Comparison of ENCODE assay signal across 20 cellular contexts in genomic region chr2:101331202-101331601, GRCh38. TPM values are rescaled to one million over a fixed set of nuclear protein-coding genes. Genes with fewer than 3 reads are reported as not detected.
DNase-seq lines count a peak whose midpoint lies in the region; ATAC-seq and TF ChIP-seq lines count a peak whose summit lies in the region.
"Had no signal": no experiment of that assay in that cellular context is flagged by ENCODE, and none has a peak within 500 bp of the region (broad histone marks: within the 10 kb centered on the region; RNA-seq: fewer than 3 reads in every experiment).

No MANE protein-coding gene starts in this region.

- ATAC-seq in activated T-cell treated with anti-CD3 and anti-CD28 coated beads, Interleukin-2, amount 50 U/mL, for 4 hours = no peak
- ATAC-seq in WTC11 = no peak
- ATAC-seq in stimulated activated effector memory CD8-positive, alpha-beta T cell treated with anti-CD3 and anti-CD28 coated beads, Interleukin-12 subunit alpha, Interleukin-12 subunit beta, amount 100 ng/mL, for 72 hours = no peak

- H3K27ac ChIP-seq in esophagus (ENCODE audit: low read depth in 2 of 2, low read length in 1 of 2) (peak overlapping the region; percentile 88 to 94), vagina (no peak overlapping the region)
- H3K27ac ChIP-seq: SJSA1, testis had no signal

- H3K4me1 ChIP-seq in esophagus (ENCODE audit: control insufficient read depth in 2 of 2, insufficient read depth in 2 of 2, low read length in 1 of 2) = peaks cover 0 to 15% of the 10 kb centered on the region in 2 donors
- peaks cover 23% of the 10 kb centered on the region for H3K4me1 ChIP-seq in vagina

- intact Hi-C loops in vagina (cut with DNase I) = no loop called here

- peak overlapping the region; percentile 85 for H3K27ac Mint-ChIP-seq in activated T-cell treated with anti-CD3 and anti-CD28 coated beads, Interleukin-2, amount 50 U/mL, for 24 hours
- no peak overlapping the region for H3K27ac Mint-ChIP-seq in WTC11
- H3K27ac Mint-ChIP-seq in stimulated activated effector memory CD8-positive, alpha-beta T cell treated with anti-CD3 and anti-CD28 coated beads, Interleukin-12 subunit alpha, Interleukin-12 subunit beta, amount 100 ng/mL, for 72 hours = peak overlapping the region; percentile 80
- H3K27ac Mint-ChIP-seq: HFFc6 had no signal

- H3K36me3 Mint-ChIP-seq in activated T-cell treated with anti-CD3 and anti-CD28 coated beads, Interleukin-2, amount 50 U/mL, for 24 hours (ENCODE audit: low read depth) = no peaks in the 10 kb centered on the region
- no peaks in the 10 kb centered on the region for H3K36me3 Mint-ChIP-seq in activated T-cell treated with anti-CD3 and anti-CD28 coated beads, Interleukin-2, amount 50 U/mL, for 4 hours (ENCODE audit: insufficient read depth)
- H3K36me3 Mint-ChIP-seq in WTC11 = no peaks in the 10 kb centered on the region
- H3K36me3 Mint-ChIP-seq in stimulated activated effector memory CD8-positive, alpha-beta T cell treated with anti-CD3 and anti-CD28 coated beads, Interleukin-12 subunit alpha, Interleukin-12 subunit beta, amount 100 ng/mL, for 72 hours = no peaks in the 10 kb centered on the region

- POLR2A ChIA-PET in WTC11 (lab: Charles Lee) = no interaction called here

- DNase-seq in activated T-cell treated with anti-CD3 and anti-CD28 coated beads, Interleukin-2, amount 50 U/mL, for 24 hours = no peak
- DNase-seq in activated T-cell treated with anti-CD3 and anti-CD28 coated beads, Interleukin-2, amount 50 U/mL, for 4 hours = no peak
- DNase-seq in WTC11 (ENCODE audit: low spot score) = no peak
- no peak for DNase-seq in stimulated activated effector memory CD8-positive, alpha-beta T cell treated with anti-CD3 and anti-CD28 coated beads, Interleukin-12 subunit alpha, Interleukin-12 subunit beta, amount 100 ng/mL, for 72 hours (ENCODE audit: low spot score in 2 of 2)
- no peak for DNase-seq in vagina (ENCODE audit: extremely low spot score in 2 of 2)
- DNase-seq in SHP77 (lab: John Stamatoyannopoulos, UW) = no peak
- DNase-seq in SHP77 treated with DMSO at 0.1 percent for 48 hours (lab: John Stamatoyannopoulos, UW) = no peak
- DNase-seq: cortex of kidney; GF-D8; HFFc6; NCI-H1105; stimulated activated CD4-positive, alpha-beta T cell treated with anti-CD3 and anti-CD28 coated beads, Interleukin-4, amount 100 ng/mL, for 4 hours; testis had no signal

- H3K27me3 Mint-ChIP-seq in activated T-cell treated with anti-CD3 and anti-CD28 coated beads, Interleukin-2, amount 50 U/mL, for 24 hours = no peaks in the 10 kb centered on the region
- H3K27me3 Mint-ChIP-seq in activated T-cell treated with anti-CD3 and anti-CD28 coated beads, Interleukin-2, amount 50 U/mL, for 4 hours (ENCODE audit: low read depth) = no peaks in the 10 kb centered on the region
- H3K27me3 Mint-ChIP-seq in WTC11 (ENCODE audit: low read depth) = no peaks in the 10 kb centered on the region

- H3K4me3 ChIP-seq in esophagus (ENCODE audit: low read depth in 1 of 2, low read length in 2 of 2) (no peak overlapping the region), vagina (no peak overlapping the region)
- H3K4me3 ChIP-seq: BLaER1, prostate gland, SJSA1, smooth muscle cell, testis had no signal

- no peaks in the 10 kb centered on the region for H3K27me3 ChIP-seq in esophagus (ENCODE audit: control insufficient read depth in 1 of 2, insufficient read depth in 2 of 2, low read length in 2 of 2)
- H3K27me3 ChIP-seq in vagina = no peaks in the 10 kb centered on the region
- H3K27me3 ChIP-seq: BLaER1, SJSA1, testis had no signal

- TF ChIP-seq CTCF in WTC11 (IDR thresholded peaks at IDR 0.05) (no peak), vagina (IDR thresholded peaks at IDR 0.05) (no peak)

- CTCF ChIA-PET in WTC11 (lab: Charles Lee) = interaction anchor here (1.5 to 3.3 kb wide), 3 partner anchors 10 to 395 kb away, joined by 3 to 27 read pairs (median 3); no protein-coding TSS in a partner anchor

- no peaks in the 10 kb centered on the region for H3K9me3 ChIP-seq in esophagus (ENCODE audit: control insufficient read depth in 2 of 2, insufficient read depth in 1 of 2, low read depth in 1 of 2, low read length in 1 of 2)
- H3K9me3 ChIP-seq in vagina = no peaks in the 10 kb centered on the region
- H3K9me3 ChIP-seq: BLaER1, prostate gland, SJSA1, testis had no signal

- WGBS in esophagus, 2 donors = 61 to 63% methylated on average over 2 of the region's 2 CpGs

- no peak for TF ChIP-seq POLR2A in vagina (IDR thresholded peaks at IDR 0.05)

- no peak overlapping the region for H3K4me3 Mint-ChIP-seq in activated T-cell treated with anti-CD3 and anti-CD28 coated beads, Interleukin-2, amount 50 U/mL, for 24 hours
- no peak overlapping the region for H3K4me3 Mint-ChIP-seq in activated T-cell treated with anti-CD3 and anti-CD28 coated beads, Interleukin-2, amount 50 U/mL, for 4 hours
- H3K4me3 Mint-ChIP-seq in WTC11 = no peak overlapping the region
- peak overlapping the region; percentile 46 for H3K4me3 Mint-ChIP-seq in stimulated activated effector memory CD8-positive, alpha-beta T cell treated with anti-CD3 and anti-CD28 coated beads, Interleukin-12 subunit alpha, Interleukin-12 subunit beta, amount 100 ng/mL, for 72 hours
- H3K4me3 Mint-ChIP-seq: HFFc6 had no signal

- H3K4me1 Mint-ChIP-seq in activated T-cell treated with anti-CD3 and anti-CD28 coated beads, Interleukin-2, amount 50 U/mL, for 24 hours (ENCODE audit: low read depth) = peaks cover 22% of the 10 kb centered on the region
- peaks cover 18% of the 10 kb centered on the region for H3K4me1 Mint-ChIP-seq in activated T-cell treated with anti-CD3 and anti-CD28 coated beads, Interleukin-2, amount 50 U/mL, for 4 hours (ENCODE audit: low read depth)
- H3K4me1 Mint-ChIP-seq in WTC11 = peaks cover 3% of the 10 kb centered on the region
- no peaks in the 10 kb centered on the region for H3K4me1 Mint-ChIP-seq in stimulated activated effector memory CD8-positive, alpha-beta T cell treated with anti-CD3 and anti-CD28 coated beads, Interleukin-12 subunit alpha, Interleukin-12 subunit beta, amount 100 ng/mL, for 72 hours

- H3K9me3 Mint-ChIP-seq in activated T-cell treated with anti-CD3 and anti-CD28 coated beads, Interleukin-2, amount 50 U/mL, for 24 hours = no peaks in the 10 kb centered on the region
- H3K9me3 Mint-ChIP-seq in activated T-cell treated with anti-CD3 and anti-CD28 coated beads, Interleukin-2, amount 50 U/mL, for 4 hours = no peaks in the 10 kb centered on the region
- H3K9me3 Mint-ChIP-seq in WTC11 = no peaks in the 10 kb centered on the region
- no peaks in the 10 kb centered on the region for H3K9me3 Mint-ChIP-seq in stimulated activated effector memory CD8-positive, alpha-beta T cell treated with anti-CD3 and anti-CD28 coated beads, Interleukin-12 subunit alpha, Interleukin-12 subunit beta, amount 100 ng/mL, for 72 hours
- H3K9me3 Mint-ChIP-seq: HFFc6 had no signal

- no peaks in the 10 kb centered on the region for H3K36me3 ChIP-seq in esophagus (ENCODE audit: control insufficient read depth in 2 of 2, insufficient read depth in 2 of 2, low read length in 1 of 2)
- no peaks in the 10 kb centered on the region for H3K36me3 ChIP-seq in vagina
- H3K36me3 ChIP-seq: BLaER1, prostate gland, SJSA1 had no signal

TF ChIP-seq in WTC11, 78 proteins besides CTCF, POLR2A, EP300 and RAD21:
- TF ChIP-seq RORB (CRISPR knock-in tag; IDR thresholded peaks at IDR 0.05) = no peak
- TF ChIP-seq, protein P1, sequence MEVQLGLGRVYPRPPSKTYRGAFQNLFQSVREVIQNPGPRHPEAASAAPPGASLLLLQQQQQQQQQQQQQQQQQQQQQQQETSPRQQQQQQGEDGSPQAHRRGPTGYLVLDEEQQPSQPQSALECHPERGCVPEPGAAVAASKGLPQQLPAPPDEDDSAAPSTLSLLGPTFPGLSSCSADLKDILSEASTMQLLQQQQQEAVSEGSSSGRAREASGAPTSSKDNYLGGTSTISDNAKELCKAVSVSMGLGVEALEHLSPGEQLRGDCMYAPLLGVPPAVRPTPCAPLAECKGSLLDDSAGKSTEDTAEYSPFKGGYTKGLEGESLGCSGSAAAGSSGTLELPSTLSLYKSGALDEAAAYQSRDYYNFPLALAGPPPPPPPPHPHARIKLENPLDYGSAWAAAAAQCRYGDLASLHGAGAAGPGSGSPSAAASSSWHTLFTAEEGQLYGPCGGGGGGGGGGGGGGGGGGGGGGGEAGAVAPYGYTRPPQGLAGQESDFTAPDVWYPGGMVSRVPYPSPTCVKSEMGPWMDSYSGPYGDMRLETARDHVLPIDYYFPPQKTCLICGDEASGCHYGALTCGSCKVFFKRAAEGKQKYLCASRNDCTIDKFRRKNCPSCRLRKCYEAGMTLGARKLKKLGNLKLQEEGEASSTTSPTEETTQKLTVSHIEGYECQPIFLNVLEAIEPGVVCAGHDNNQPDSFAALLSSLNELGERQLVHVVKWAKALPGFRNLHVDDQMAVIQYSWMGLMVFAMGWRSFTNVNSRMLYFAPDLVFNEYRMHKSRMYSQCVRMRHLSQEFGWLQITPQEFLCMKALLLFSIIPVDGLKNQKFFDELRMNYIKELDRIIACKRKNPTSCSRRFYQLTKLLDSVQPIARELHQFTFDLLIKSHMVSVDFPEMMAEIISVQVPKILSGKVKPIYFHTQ (CRISPR knock-in tag; IDR thresholded peaks at IDR 0.05) = no peak
- TF ChIP-seq GABPB1 (CRISPR knock-in tag; IDR thresholded peaks at IDR 0.05) = no peak
- 0 out of 2 replicates have a peak, but pooled peaks have one; percentile 38 for TF ChIP-seq GTF2I (CRISPR knock-in tag; conservative IDR thresholded peaks at IDR 0.05)
- no peak for TF ChIP-seq JAZF1 (CRISPR knock-in tag; IDR thresholded peaks at IDR 0.05)

RNA-seq across cellular contexts. Expression of gene RNF149, which starts 22.7 kb away (rescaled TPM):
- total RNA-seq in activated T-cell treated with anti-CD3 and anti-CD28 coated beads, Interleukin-2, amount 50 U/mL, for 4 hours = 10 to 100 TPM; 27.3 to 33.3 (median 27.3) TPM
- 25.6 to 30.0 TPM (median 28.4 TPM) in 3 replicates for total RNA-seq in WTC11 (2021)
- 10 to 100 TPM; 31.7 to 50.4 TPM for polyA plus RNA-seq in esophagus
- total RNA-seq in vagina = 89.4 TPM

RNA-seq across cellular contexts. Expression of gene CREG2, which starts 56.1 kb away (rescaled TPM):
- total RNA-seq in activated T-cell treated with anti-CD3 and anti-CD28 coated beads, Interleukin-2, amount 50 U/mL, for 4 hours = not detected
- total RNA-seq in WTC11 (2021) (1.1 to 1.7 TPM (median 1.6 TPM) in 3 replicates), vagina (0.25 TPM)
- under 1 TPM in 1 of 2 donors, not detected in 1; 0.44 TPM for polyA plus RNA-seq in esophagus
- total RNA-seq: HFFc6, OCI-LY7, prostate gland, SJSA1 had no signal
- polyA plus RNA-seq: liver had no signal
